In genomic region chr17:45410144-45411091, GRCh38 we compare ENCODE assay signal across 8 cellular contexts. TPM values are rescaled to one million over a fixed set of nuclear protein-coding genes. Genes with fewer than 3 reads are reported as not detected.
DNase-seq lines count a peak whose midpoint lies in the region; ATAC-seq and TF ChIP-seq lines count a peak whose summit lies in the region.
"Had no signal": no experiment of that assay in that cellular context is flagged by ENCODE, and none has a peak within 500 bp of the region (broad histone marks: within the 10 kb centered on the region; RNA-seq: fewer than 3 reads in every experiment).

No MANE protein-coding gene starts in this region.

- DNase-seq in activated CD4-positive, alpha-beta T cell treated with anti-CD3 and anti-CD28 coated beads for 48 hours: peak; percentile 71
- DNase-seq in esophagus muscularis mucosa (ENCODE audit: extremely low spot score) (no peak), DMS 273 treated with DMSO at 0.1 percent for 48 hours (lab: John Stamatoyannopoulos, UW) (no peak)
- DNase-seq in stimulated activated CD4-positive, alpha-beta T cell treated with anti-CD3 and anti-CD28 coated beads, Interleukin-1b, Interleukin-23, amount 100 ng/mL, for 24 hours (ENCODE audit: low read depth in 4 of 4, low spot score in 1 of 4): peak in 3 of 4 experiments; percentile 43 to 55 (median 52)

- no peaks in the 10 kb centered on the region for H3K9me3 ChIP-seq in esophagus muscularis mucosa
- H3K9me3 ChIP-seq: SJSA1 had no signal

- H3K4me3 ChIP-seq in esophagus muscularis mucosa: peak overlapping the region; percentile 28 to 53 (median 36)
- H3K4me3 ChIP-seq: SJSA1 had no signal

- intact Hi-C loops in esophagus muscularis mucosa (cut with DNase I): no loop called here

- TF ChIP-seq EP300 in esophagus muscularis mucosa (IDR thresholded peaks at IDR 0.05): no peak

- peak; percentile 55 for ATAC-seq in HG03135 (IDR thresholded peaks at IDR 0.05; ENCODE audit: unreplicated experiment)
- no peak for ATAC-seq in HG02970 (IDR thresholded peaks at IDR 0.05; ENCODE audit: low FRiP score, unreplicated experiment)
- ATAC-seq in HG02870 (IDR thresholded peaks at IDR 0.05; ENCODE audit: unreplicated experiment): no peak

- 76% methylated on average over 14 of the region's 24 CpGs for WGBS in esophagus muscularis mucosa

- peak overlapping the region in 3 of 4 donors; percentile 54 to 66 (median 60) for H3K27ac ChIP-seq in esophagus muscularis mucosa (replicated peaks in 1 of 4)
- H3K27ac ChIP-seq: SJSA1 had no signal

- H3K27me3 ChIP-seq in esophagus muscularis mucosa: peaks cover 0 to 16% (median 0%) of the 10 kb centered on the region in 4 donors
- H3K27me3 ChIP-seq: SJSA1 had no signal

- peaks cover 31 to 58% (median 42%) of the 10 kb centered on the region in 4 donors for H3K4me1 ChIP-seq in esophagus muscularis mucosa
- H3K4me1 ChIP-seq: SJSA1 had no signal

- H3K36me3 ChIP-seq in esophagus muscularis mucosa: peaks cover 0 to 7% (median 2%) of the 10 kb centered on the region in 4 donors
- H3K36me3 ChIP-seq: SJSA1 had no signal

- no peak for TF ChIP-seq POLR2A in esophagus muscularis mucosa (IDR thresholded peaks at IDR 0.05; ENCODE audit: low read depth)

- TF ChIP-seq CTCF in esophagus muscularis mucosa (IDR thresholded peaks at IDR 0.05): no peak

RNA-seq across cellular contexts. Expression of gene ARHGAP27, which starts 22.3 kb away (rescaled TPM):
- total RNA-seq in esophagus muscularis mucosa: 10 to 100 TPM; 11.2 to 15.0 (median 12.9) TPM

Comparison
In these comparisons a context has a peak if more than half of its experiments do, and no peak if none do; other contexts are left out.
1. DNase-seq: peak in activated CD4-positive, alpha-beta T cell treated with anti-CD3 and anti-CD28 coated beads for 48 hours (single experiment) and stimulated activated CD4-positive, alpha-beta T cell treated with anti-CD3 and anti-CD28 coated beads, Interleukin-1b, Interleukin-23, amount 100 ng/mL, for 24 hours (3 of 4); none in esophagus muscularis mucosa (single experiment) and DMS 273 treated with DMSO at 0.1 percent for 48 hours (single experiment).